ENCODE assay signal across 8 cellular contexts in genomic region chr15:28885630-28886430, GRCh38. TPM values are rescaled to one million over a fixed set of nuclear protein-coding genes. Genes with fewer than 3 reads are reported as not detected.
DNase-seq lines count a peak whose midpoint lies in the region; TF ChIP-seq lines count a peak whose summit lies in the region.

Gene APBA2 (plus strand): TSS chr15:28885974. CDS start chr15:29053885, 167,911 bp downstream.

- peaks cover 38 to 41% of the 10 kb centered on the region in 2 donors for H3K4me1 Mint-ChIP-seq in immature natural killer cell

- peak within 1 kb of the TSS; percentile 80 to 89 (median 88) for H3K4me3 Mint-ChIP-seq in immature natural killer cell

- peak within 1 kb of the TSS in 3 of 6 donors; percentile 70 to 79 (median 74) for H3K27ac Mint-ChIP-seq in immature natural killer cell

- in situ Hi-C loops in astrocyte of the spinal cord (cut with HindIII; ENCODE audit: low sequenced_read_pairs) (no loop called here), GM13976 (cut with MboI; ENCODE audit: low sequenced_read_pairs, unreplicated experiment) (no loop called here)

- DNase-seq in DMS 273 (lab: John Stamatoyannopoulos, UW; ENCODE audit: unreplicated experiment) (peak; percentile 77), DMS 273 treated with DMSO at 0.1 percent for 48 hours (lab: John Stamatoyannopoulos, UW) (no peak), T follicular helper cell (ENCODE audit: low read depth) (peak; percentile 16), astrocyte of the spinal cord (ENCODE audit: low read depth, low spot score) (peak; percentile 37), immature natural killer cell (peak; percentile 54 to 63 (median 59)), GF-D8 (lab: John Stamatoyannopoulos, UW) (no peak), GM13976 (ENCODE audit: low spot score) (no peak)
- peak; percentile 25 to 38 for DNase-seq in stimulated activated CD4-positive, alpha-beta T cell treated with anti-CD3 and anti-CD28 coated beads, Interleukin-2, amount 100 ng/mL, for 48 hours

- H3K9me3 Mint-ChIP-seq in immature natural killer cell: no peaks in the 10 kb centered on the region

- H3K27me3 Mint-ChIP-seq in immature natural killer cell (ENCODE audit: low read depth in 3 of 3): peaks cover 0 to under 1% (median 0%) of the 10 kb centered on the region in 3 donors

- H3K4me3 ChIP-seq in astrocyte of the spinal cord (ENCODE audit: low read depth, low read length): peak within 1 kb of the TSS; percentile 50

- H3K36me3 Mint-ChIP-seq in immature natural killer cell: no peaks in the 10 kb centered on the region

- TF ChIP-seq CTCF in astrocyte of the spinal cord (IDR thresholded peaks at IDR 0.05; ENCODE audit: low read depth, low read length) (peak; percentile 18), GM13976 (IDR thresholded peaks at IDR 0.05; ENCODE audit: borderline replicate concordance, control extremely low read depth, extremely low read depth, insufficient read depth, missing control alignments) (no peak)

RNA-seq across cellular contexts. Expression of gene APBA2, which starts in this region (rescaled TPM):
- polyA plus RNA-seq in immature natural killer cell: 10 to 100 TPM; 24.4 to 68.7 (median 25.4) TPM

Comparison
In these comparisons a context has a peak if more than half of its experiments do, and no peak if none do; other contexts are left out.
1. DNase-seq: peak in DMS 273 (single experiment), T follicular helper cell (single experiment), astrocyte of the spinal cord (single experiment), immature natural killer cell (3 of 3) and stimulated activated CD4-positive, alpha-beta T cell treated with anti-CD3 and anti-CD28 coated beads, Interleukin-2, amount 100 ng/mL, for 48 hours (2 of 2); none in DMS 273 treated with DMSO at 0.1 percent for 48 hours (single experiment), GF-D8 (single experiment) and GM13976 (single experiment).